ENCODE assay signal across 8 cellular contexts in the genomic region with DNA sequence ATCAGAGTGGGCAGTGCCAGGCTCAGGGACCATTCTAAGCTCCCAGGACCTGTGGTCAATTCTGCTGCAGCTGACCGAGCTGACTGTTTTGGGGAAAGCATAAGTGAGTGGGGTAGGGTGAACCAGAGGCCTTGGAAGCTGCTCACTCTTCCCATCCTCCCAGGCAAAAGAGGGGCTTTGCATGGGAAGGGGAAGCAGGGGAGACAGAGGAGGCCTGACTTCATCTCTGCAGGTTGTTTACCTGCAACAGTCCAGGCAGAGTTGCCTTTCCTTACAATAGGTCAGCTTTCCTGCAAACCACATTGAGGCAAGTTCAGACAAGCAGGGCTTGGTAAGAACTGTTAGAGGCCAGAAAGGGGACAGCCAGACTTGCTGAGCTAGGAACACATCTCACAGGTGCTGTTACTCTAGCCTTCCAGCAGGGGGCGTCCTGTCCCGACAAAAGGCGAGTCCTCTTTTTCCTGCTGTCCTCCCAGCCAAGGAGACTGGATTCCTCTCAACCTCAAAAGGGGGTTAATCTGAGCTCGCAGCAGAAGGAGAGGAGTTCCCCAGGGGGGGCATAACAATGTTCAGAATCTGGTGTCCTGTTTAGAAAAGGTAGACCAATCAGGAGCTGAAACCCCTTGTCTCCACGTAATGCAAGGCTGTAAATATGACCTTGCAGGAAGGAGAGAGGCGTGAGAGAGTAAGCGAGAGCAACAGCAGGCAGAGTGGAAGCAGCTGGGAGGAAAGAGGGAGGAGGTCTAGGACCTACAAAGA. TPM values are rescaled to one million over a fixed set of nuclear protein-coding genes. Genes with fewer than 3 reads are reported as not detected.
DNase-seq lines count a peak whose midpoint lies in the region; ATAC-seq and TF ChIP-seq lines count a peak whose summit lies in the region.

No MANE protein-coding gene starts in this region.

- ATAC-seq in HG02885 (IDR thresholded peaks at IDR 0.05; ENCODE audit: poor library complexity, unreplicated experiment): peak; percentile 73
- ATAC-seq in activated CD4-positive, alpha-beta T cell treated with anti-CD3 and anti-CD28 coated beads for 36 hours: peak; percentile 85
- ATAC-seq in left colon: peak; percentile 93

- TF ChIP-seq CTCF in GM10248 (IDR thresholded peaks at IDR 0.05; ENCODE audit: control extremely low read depth, extremely low read depth, low read depth, missing control alignments) (peak; percentile 90), chondrocyte (IDR thresholded peaks at IDR 0.05) (peak; percentile 93)

- peaks cover 3% of the 10 kb centered on the region for H3K27me3 Mint-ChIP-seq in activated CD4-positive, alpha-beta T cell treated with anti-CD3 and anti-CD28 coated beads for 36 hours
- H3K27me3 Mint-ChIP-seq in chondrocyte (ENCODE audit: low read depth): peaks cover 19% of the 10 kb centered on the region

- no peak overlapping the region for H3K4me3 Mint-ChIP-seq in activated CD4-positive, alpha-beta T cell treated with anti-CD3 and anti-CD28 coated beads for 36 hours
- H3K4me3 Mint-ChIP-seq in chondrocyte (ENCODE audit: unreplicated experiment): peak overlapping the region; percentile 48

- intact Hi-C loops in activated CD4-positive, alpha-beta T cell treated with anti-CD3 and anti-CD28 coated beads for 36 hours (cut with DNase I, micrococcal nuclease): loop anchor here (1.0 to 5.0 kb wide), 6 partner anchors 43 to 322 kb away; partner anchors contain the start of gene DHRS4 (in 1 of the 2)
- intact Hi-C loops in left colon (cut with DNase I, micrococcal nuclease): loop anchor here in 1 of 2 donors (5.0 kb wide), 2 partner anchors 280 to 300 kb away; no protein-coding TSS in a partner anchor

- POLR2A ChIA-PET in GM10248 (lab: Yijun Ruan, JAX): no interaction called here
- POLR2A ChIA-PET in activated CD4-positive, alpha-beta T cell treated with anti-CD3 and anti-CD28 coated beads for 36 hours (lab: Charles Lee): interaction anchor here (0.6 kb wide), 1 partner anchor 157 kb away, joined by 3 read pairs; no protein-coding TSS in a partner anchor

- H3K9me3 Mint-ChIP-seq in activated CD4-positive, alpha-beta T cell treated with anti-CD3 and anti-CD28 coated beads for 36 hours (ENCODE audit: low read depth): no peaks in the 10 kb centered on the region
- peaks cover 4% of the 10 kb centered on the region for H3K9me3 Mint-ChIP-seq in chondrocyte (ENCODE audit: low read depth)

- H3K36me3 Mint-ChIP-seq in activated CD4-positive, alpha-beta T cell treated with anti-CD3 and anti-CD28 coated beads for 36 hours (ENCODE audit: low read depth): no peaks in the 10 kb centered on the region
- no peaks in the 10 kb centered on the region for H3K36me3 Mint-ChIP-seq in chondrocyte (ENCODE audit: low read depth)

- CTCF ChIA-PET in GM10248 (lab: Yijun Ruan, JAX): interaction anchor here (0.7 to 7.1 kb wide), 79 partner anchors 9 to 676 kb away, joined by 3 to 119 read pairs (median 4); partner anchors contain the start of genes CARMIL3, CIDEB, DHRS4 and TINF2
- CTCF ChIA-PET in activated CD4-positive, alpha-beta T cell treated with anti-CD3 and anti-CD28 coated beads for 36 hours (lab: Charles Lee): interaction anchor here (0.6 to 3.8 kb wide), 55 partner anchors 10 to 729 kb away, joined by 3 to 37 read pairs (median 4); partner anchors contain the start of genes DHRS4, RNF212B and ZFHX2

- peak; percentile 82 for DNase-seq in GM10248 (ENCODE audit: extremely low spot score)
- peak; percentile 82 for DNase-seq in NCI-H2227 treated with DMSO at 0.1 percent for 48 hours (lab: John Stamatoyannopoulos, UW)
- DNase-seq in activated CD4-positive, alpha-beta T cell treated with anti-CD3 and anti-CD28 coated beads for 36 hours: peak; percentile 86
- no peak for DNase-seq in chondrocyte (ENCODE audit: low spot score)
- peak; percentile 57 to 68 for DNase-seq in left colon
- DNase-seq in stimulated activated CD4-positive, alpha-beta T cell treated with anti-CD3 and anti-CD28 coated beads, Interleukin-1b, Interleukin-23, amount 100 ng/mL, for 48 hours: peak; percentile 66
- DNase-seq in OCI-M2 (lab: John Stamatoyannopoulos, UW; ENCODE audit: unreplicated experiment): no peak

- no peak overlapping the region for H3K27ac Mint-ChIP-seq in activated CD4-positive, alpha-beta T cell treated with anti-CD3 and anti-CD28 coated beads for 36 hours
- H3K27ac Mint-ChIP-seq in chondrocyte (ENCODE audit: unreplicated experiment): peak overlapping the region; percentile 3

- H3K4me1 Mint-ChIP-seq in activated CD4-positive, alpha-beta T cell treated with anti-CD3 and anti-CD28 coated beads for 36 hours: peaks cover 5% of the 10 kb centered on the region
- peaks cover 10% of the 10 kb centered on the region for H3K4me1 Mint-ChIP-seq in chondrocyte (ENCODE audit: low read depth)

RNA-seq across cellular contexts. Expression of gene DHRS2, which starts 4.3 kb away (rescaled TPM):
- 1 to 10 TPM; 3.1 to 3.7 TPM for total RNA-seq in activated CD4-positive, alpha-beta T cell treated with anti-CD3 and anti-CD28 coated beads for 36 hours
- total RNA-seq in chondrocyte (not detected in 3 replicates), left colon (under 1 TPM; 0.22 to 0.34 TPM)

RNA-seq across cellular contexts. Expression of gene JPH4, which starts 53.3 kb away (rescaled TPM):
- not detected for total RNA-seq in activated CD4-positive, alpha-beta T cell treated with anti-CD3 and anti-CD28 coated beads for 36 hours
- total RNA-seq in chondrocyte (0.20 TPM in 1 of 3 replicates, not detected in the others), left colon (under 1 TPM; 0.21 to 0.84 TPM)

Comparison
In these comparisons a context has a peak if more than half of its experiments do, and no peak if none do; other contexts are left out.
1. DNase-seq: peak in GM10248 (single experiment), NCI-H2227 treated with DMSO at 0.1 percent for 48 hours (single experiment), activated CD4-positive, alpha-beta T cell treated with anti-CD3 and anti-CD28 coated beads for 36 hours (single experiment), left colon (2 of 2) and stimulated activated CD4-positive, alpha-beta T cell treated with anti-CD3 and anti-CD28 coated beads, Interleukin-1b, Interleukin-23, amount 100 ng/mL, for 48 hours (single experiment); none in chondrocyte (single experiment) and OCI-M2 (single experiment).
2. Peak in every context shown above with its lines, with median percentiles within 50 percentile points of each other: ATAC-seq.